Comparison of ENCODE assay signal across 1 cellular context in the genomic region with DNA sequence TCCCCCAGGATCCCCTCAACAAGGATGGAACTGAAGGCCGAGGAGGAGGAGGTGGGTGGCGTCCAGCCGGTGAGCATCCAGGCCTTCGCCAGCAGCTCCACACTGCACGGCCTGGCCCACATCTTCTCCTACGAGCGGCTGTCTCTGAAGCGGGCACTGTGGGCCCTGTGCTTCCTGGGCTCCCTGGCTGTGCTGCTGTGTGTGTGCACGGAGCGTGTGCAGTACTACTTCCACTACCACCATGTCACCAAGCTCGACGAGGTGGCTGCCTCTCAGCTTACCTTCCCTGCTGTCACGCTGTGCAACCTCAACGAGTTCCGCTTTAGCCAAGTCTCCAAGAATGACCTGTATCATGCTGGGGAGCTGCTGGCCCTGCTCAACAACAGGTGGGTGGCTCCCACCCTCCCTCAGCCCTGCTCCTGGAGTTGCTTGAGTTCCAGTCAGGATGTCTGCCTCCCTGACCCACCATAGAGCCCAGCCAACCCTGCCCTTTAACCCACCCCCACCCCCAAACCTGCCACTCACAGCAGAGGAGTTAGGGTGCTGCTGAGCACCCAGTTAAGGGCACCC.
TF ChIP-seq lines count a peak whose summit lies in the region.

No MANE protein-coding gene starts in this region.

TF ChIP-seq in H1, 55 proteins besides CTCF, POLR2A, EP300 and RAD21:
- TF ChIP-seq YY1 (IDR thresholded peaks at IDR 0.05; ENCODE audit: low read depth, low read length): no peak
- TF ChIP-seq HDAC2 (IDR thresholded peaks at IDR 0.05; ENCODE audit: borderline replicate concordance in 1 of 2, low read depth in 2 of 2, low read length in 2 of 2): no peak
- TF ChIP-seq KDM5A (IDR thresholded peaks at IDR 0.05; ENCODE audit: low read length): no peak
- TF ChIP-seq SIRT6 (IDR thresholded peaks at IDR 0.05; ENCODE audit: low read length): no peak
- TF ChIP-seq GABPA (IDR thresholded peaks at IDR 0.05; ENCODE audit: borderline replicate concordance, insufficient read depth, low read length): no peak
- TF ChIP-seq EGR1 (IDR thresholded peaks at IDR 0.05; ENCODE audit: borderline replicate concordance, low read depth, low read length): no peak
- no peak for TF ChIP-seq KDM1A (IDR thresholded peaks at IDR 0.05; ENCODE audit: borderline replicate concordance, low read length)
- no peak for TF ChIP-seq JUN (IDR thresholded peaks at IDR 0.05; ENCODE audit: low read depth, low read length)
- no peak for TF ChIP-seq SP1 (IDR thresholded peaks at IDR 0.05; ENCODE audit: low read depth, low read length)
- no peak for TF ChIP-seq NANOG (IDR thresholded peaks at IDR 0.05; ENCODE audit: insufficient read depth, low read depth, low read length, poor library complexity, severe bottlenecking)
- no peak for TF ChIP-seq ATF2 (IDR thresholded peaks at IDR 0.05; ENCODE audit: low read length)
